1 cellular context compared by ENCODE assay signal in the genomic region with DNA sequence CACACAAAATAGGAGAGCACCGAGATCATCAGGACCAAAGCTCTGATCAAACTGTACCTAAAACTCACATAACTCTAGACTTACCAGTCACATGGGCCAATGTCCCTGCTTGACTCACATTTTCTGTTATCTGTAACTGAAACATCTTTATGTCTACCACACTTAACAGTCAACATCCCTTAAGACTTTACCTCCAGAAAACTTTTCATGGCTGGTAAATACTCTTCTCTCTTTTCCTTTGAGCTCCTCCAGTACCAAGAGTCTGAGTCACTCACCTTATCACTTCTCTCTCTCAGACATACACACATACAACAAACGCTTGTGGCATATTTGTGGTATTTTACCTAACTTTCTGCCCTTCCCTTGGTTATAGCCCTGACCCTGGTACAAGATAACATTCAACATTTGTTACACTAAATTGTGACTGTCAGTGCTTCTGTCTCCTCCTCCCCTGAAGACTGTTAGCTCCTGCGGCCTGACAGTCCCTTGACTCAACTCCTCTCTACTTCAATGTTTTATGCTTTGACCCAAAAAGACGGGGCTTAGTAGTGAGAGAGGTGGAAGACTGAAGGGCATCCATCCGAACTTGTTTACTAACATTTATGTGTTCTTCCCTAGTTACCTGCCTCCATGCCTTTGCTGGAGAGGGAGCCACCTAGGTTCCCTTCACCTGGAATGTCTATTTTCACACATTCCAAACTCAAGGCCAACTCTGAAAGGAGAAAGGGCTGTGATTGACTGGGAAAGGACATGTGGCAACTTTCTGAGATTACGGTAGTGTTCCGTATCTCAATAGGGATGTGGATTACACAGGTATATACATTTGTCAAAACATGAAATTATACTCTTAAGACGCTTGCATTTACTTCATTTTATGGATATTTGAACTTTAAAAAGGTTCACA.
TF ChIP-seq lines count a peak whose summit lies in the region.

No MANE protein-coding gene starts in this region.

TF ChIP-seq in IMR-90, 13 proteins besides CTCF, POLR2A, EP300 and RAD21:
- TF ChIP-seq, protein P1, sequence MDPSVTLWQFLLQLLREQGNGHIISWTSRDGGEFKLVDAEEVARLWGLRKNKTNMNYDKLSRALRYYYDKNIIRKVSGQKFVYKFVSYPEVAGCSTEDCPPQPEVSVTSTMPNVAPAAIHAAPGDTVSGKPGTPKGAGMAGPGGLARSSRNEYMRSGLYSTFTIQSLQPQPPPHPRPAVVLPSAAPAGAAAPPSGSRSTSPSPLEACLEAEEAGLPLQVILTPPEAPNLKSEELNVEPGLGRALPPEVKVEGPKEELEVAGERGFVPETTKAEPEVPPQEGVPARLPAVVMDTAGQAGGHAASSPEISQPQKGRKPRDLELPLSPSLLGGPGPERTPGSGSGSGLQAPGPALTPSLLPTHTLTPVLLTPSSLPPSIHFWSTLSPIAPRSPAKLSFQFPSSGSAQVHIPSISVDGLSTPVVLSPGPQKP (IDR thresholded peaks at IDR 0.05; ENCODE audit: borderline replicate concordance, low read depth, low read length), result no peak
- TF ChIP-seq, protein P2, sequence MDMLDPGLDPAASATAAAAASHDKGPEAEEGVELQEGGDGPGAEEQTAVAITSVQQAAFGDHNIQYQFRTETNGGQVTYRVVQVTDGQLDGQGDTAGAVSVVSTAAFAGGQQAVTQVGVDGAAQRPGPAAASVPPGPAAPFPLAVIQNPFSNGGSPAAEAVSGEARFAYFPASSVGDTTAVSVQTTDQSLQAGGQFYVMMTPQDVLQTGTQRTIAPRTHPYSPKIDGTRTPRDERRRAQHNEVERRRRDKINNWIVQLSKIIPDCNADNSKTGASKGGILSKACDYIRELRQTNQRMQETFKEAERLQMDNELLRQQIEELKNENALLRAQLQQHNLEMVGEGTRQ (IDR thresholded peaks at IDR 0.05; ENCODE audit: low read depth, low read length), result peak; percentile 62
- no peak for TF ChIP-seq NFE2L2 (IDR thresholded peaks at IDR 0.05; ENCODE audit: low read depth, low read length)
- TF ChIP-seq RFX5 (IDR thresholded peaks at IDR 0.05; ENCODE audit: low read depth, low read length), result no peak
- 0 out of 2 replicates have a peak, but pooled peaks have one; percentile 12 for TF ChIP-seq FOS (IDR thresholded peaks at IDR 0.05; ENCODE audit: low read depth, low read length)
- no peak for TF ChIP-seq RCOR1 (IDR thresholded peaks at IDR 0.05; ENCODE audit: insufficient replicate concordance, low read length)
- TF ChIP-seq MAFK (IDR thresholded peaks at IDR 0.05; ENCODE audit: low read depth, low read length), result no peak
- no peak for TF ChIP-seq SMC3 (IDR thresholded peaks at IDR 0.05; ENCODE audit: low read depth, low read length)
- TF ChIP-seq MXI1 (IDR thresholded peaks at IDR 0.05; ENCODE audit: borderline replicate concordance, low read depth, low read length), result no peak
- no peak for TF ChIP-seq MAZ (IDR thresholded peaks at IDR 0.05; ENCODE audit: borderline replicate concordance, low read depth, low read length)
- TF ChIP-seq BHLHE40 (IDR thresholded peaks at IDR 0.05; ENCODE audit: low read depth, low read length), result no peak
- no peak for TF ChIP-seq CHD1 (IDR thresholded peaks at IDR 0.05; ENCODE audit: low read depth, low read length)
- TF ChIP-seq CEBPB (IDR thresholded peaks at IDR 0.05; ENCODE audit: low read depth, low read length), result no peak
